21 cellular contexts compared by ENCODE assay signal in the genomic region with DNA sequence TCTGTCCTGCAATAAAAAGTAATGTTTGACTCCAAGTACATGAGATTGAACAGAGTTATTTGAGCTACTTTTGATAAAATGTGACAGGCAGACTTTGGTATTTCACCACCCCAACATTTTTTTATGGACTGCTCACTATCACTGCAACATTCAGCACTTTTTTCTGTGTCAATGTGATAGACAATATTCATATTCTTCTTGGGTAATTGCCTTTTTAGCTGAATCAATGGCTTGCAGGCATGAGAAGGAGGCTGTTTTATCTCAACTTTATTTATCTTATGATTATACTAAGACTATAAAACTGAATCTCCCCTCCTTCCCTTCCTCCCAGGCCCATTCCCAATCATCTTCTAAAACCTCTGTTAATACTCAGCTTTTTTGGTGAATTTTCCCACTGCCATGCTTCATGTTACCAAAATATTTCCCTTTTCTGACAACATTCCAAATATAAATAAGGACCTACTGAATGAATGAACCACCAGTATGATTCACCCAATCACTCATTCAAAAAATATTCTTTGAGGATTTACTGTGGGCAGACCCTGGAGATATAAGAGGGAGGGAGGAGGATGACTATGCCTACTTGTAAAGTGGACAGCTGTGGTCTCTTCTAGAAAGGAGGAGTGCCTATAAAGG.
DNase-seq lines count a peak whose midpoint lies in the region; ATAC-seq and TF ChIP-seq lines count a peak whose summit lies in the region.
"Had no signal": no experiment of that assay in that cellular context is flagged by ENCODE, and none has a peak within 500 bp of the region (broad histone marks: within the 10 kb centered on the region; RNA-seq: fewer than 3 reads in every experiment).

No MANE protein-coding gene starts in this region.

- peak overlapping the region; percentile 26 for H3K27ac ChIP-seq in PC-3 (ENCODE audit: low read length)
- no peak overlapping the region for H3K27ac ChIP-seq in A673 (ENCODE audit: low read depth, low read length, poor library complexity, severe bottlenecking)
- H3K27ac ChIP-seq: BLaER1, colonic mucosa, lower lobe of right lung, right atrium auricular region, SJCRH30, tibial nerve had no signal

- no peak overlapping the region for H3K4me3 ChIP-seq in PC-3 (ENCODE audit: low read length)
- H3K4me3 ChIP-seq in A673 (ENCODE audit: low read depth, low read length, poor library complexity, severe bottlenecking), result no peak overlapping the region
- H3K4me3 ChIP-seq: BLaER1, colonic mucosa, GM23338, lower lobe of right lung, right atrium auricular region, SJCRH30, tibial nerve had no signal

- H3K27me3 ChIP-seq in PC-3 (ENCODE audit: low read length) (no peaks in the 10 kb centered on the region), A673 (replicated peaks; ENCODE audit: insufficient read depth, low read depth, low read length, poor library complexity) (no peaks in the 10 kb centered on the region)
- H3K27me3 ChIP-seq: BLaER1, colonic mucosa, right atrium auricular region, SJCRH30, tibial nerve had no signal

- H3K4me1 ChIP-seq in PC-3 (ENCODE audit: insufficient read depth, low read length) (peaks cover 22% of the 10 kb centered on the region), A673 (ENCODE audit: insufficient read depth, low read length, poor library complexity, severe bottlenecking) (no peaks in the 10 kb centered on the region)
- H3K4me1 ChIP-seq: BLaER1, colonic mucosa, SJCRH30 had no signal

- ATAC-seq in PC-3 (no peak), HG02588 (IDR thresholded peaks at IDR 0.05; ENCODE audit: unreplicated experiment) (no peak), HG02852 (IDR thresholded peaks at IDR 0.05; ENCODE audit: unreplicated experiment) (no peak)
- ATAC-seq: activated T-cell treated with anti-CD3 and anti-CD28 coated beads, Interleukin-2, amount 50 U/mL, for 72 hours; GM23338; lower lobe of right lung had no signal

- BruUV-seq in PC-3 (replicated peaks; lab: Mats Ljungman, UMichigan), result no TSS peak
- BruUV-seq in A673 (replicated peaks; lab: Mats Ljungman, UMichigan), result no TSS peak

- intact Hi-C loops in PC-3 (cut with micrococcal nuclease), result no loop called here
- intact Hi-C loops in A673 (cut with micrococcal nuclease; ENCODE audit: unreplicated experiment), result no loop called here

- no peak overlapping the region for H3K9ac ChIP-seq in PC-3 (ENCODE audit: low read length)
- H3K9ac ChIP-seq: BLaER1 had no signal

- H3K9me3 ChIP-seq in PC-3 (ENCODE audit: low read length) (no peaks in the 10 kb centered on the region), A673 (ENCODE audit: low read depth, low read length, poor library complexity, severe bottlenecking) (no peaks in the 10 kb centered on the region)
- H3K9me3 ChIP-seq: BLaER1, colonic mucosa, lower lobe of right lung, right atrium auricular region, SJCRH30, tibial nerve had no signal

- H3K79me2 ChIP-seq in PC-3 (ENCODE audit: low read length), result no peaks in the 10 kb centered on the region

- H3K4me2 ChIP-seq in PC-3 (ENCODE audit: low read length), result no peak overlapping the region
- H3K4me2 ChIP-seq: BLaER1, GM23338 had no signal

- TF ChIP-seq CTCF in PC-3 (conservative IDR thresholded peaks at IDR 0.05; ENCODE audit: low read depth, low read length) (no peak), A673 (conservative IDR thresholded peaks at IDR 0.05; ENCODE audit: low read depth, low read length) (no peak)

- DNase-seq in AG20443 (ENCODE audit: low spot score) (peak; percentile 33), PC-3 (peak; percentile 67), dedifferentiated amniotic fluid mesenchymal stem cell (ENCODE audit: extremely low spot score) (peak; percentile 50), myocyte (ENCODE audit: low read depth) (peak; percentile 32), A673 (ENCODE audit: low spot score) (no peak)
- no peak for DNase-seq in stimulated activated CD4-positive, alpha-beta T cell treated with anti-CD3 and anti-CD28 coated beads, Interleukin-1b, Interleukin-23, amount 100 ng/mL, for 48 hours
- DNase-seq: activated CD4-positive, alpha-beta T cell treated with anti-CD3 and anti-CD28 coated beads, Interleukin-2, amount 50 U/mL, for 48 hours; activated T-cell treated with anti-CD3 and anti-CD28 coated beads, Interleukin-2, amount 50 U/mL, for 72 hours; colonic mucosa; KBM-7; lower lobe of right lung; NCI-H1417; NCI-H345; SJCRH30; stimulated activated CD4-positive, alpha-beta T cell treated with anti-CD3 and anti-CD28 coated beads, Interleukin-4, amount 100 ng/mL, for 1 hour had no signal

- POLR2A ChIA-PET in PC-3 (lab: Charles Lee; ENCODE audit: unreplicated experiment), result no interaction called here
- POLR2A ChIA-PET in A673 (lab: Charles Lee; ENCODE audit: low non-redundant PET), result no interaction called here

- no peaks in the 10 kb centered on the region for H4K20me1 ChIP-seq in PC-3 (ENCODE audit: low read length)
- H4K20me1 ChIP-seq: BLaER1 had no signal

- no peaks in the 10 kb centered on the region for H3F3A ChIP-seq in PC-3 (ENCODE audit: low read length, unreplicated experiment)

- no peaks in the 10 kb centered on the region for H3K9me2 ChIP-seq in PC-3 (replicated peaks; ENCODE audit: low read length)

- CTCF ChIA-PET in PC-3 (lab: Charles Lee), result no interaction called here
- CTCF ChIA-PET in A673 (lab: Charles Lee), result no interaction called here

- no peak overlapping the region for H2AFZ ChIP-seq in PC-3 (ENCODE audit: low read length)
- H2AFZ ChIP-seq: GM23338 had no signal

- H3K36me3 ChIP-seq in PC-3 (ENCODE audit: low read depth, low read length) (no peaks in the 10 kb centered on the region), A673 (ENCODE audit: insufficient read depth, low read length, poor library complexity, severe bottlenecking) (no peaks in the 10 kb centered on the region)
- H3K36me3 ChIP-seq: BLaER1, colonic mucosa, lower lobe of right lung, right atrium auricular region, SJCRH30, tibial nerve had no signal

Comparison
In these comparisons a context has a peak if more than half of its experiments do, and no peak if none do; other contexts are left out.
1. DNase-seq: peak in AG20443 (single experiment), PC-3 (single experiment), dedifferentiated amniotic fluid mesenchymal stem cell (single experiment) and myocyte (single experiment); none in A673 (single experiment) and stimulated activated CD4-positive, alpha-beta T cell treated with anti-CD3 and anti-CD28 coated beads, Interleukin-1b, Interleukin-23, amount 100 ng/mL, for 48 hours (single experiment).